ENCODE assay signal across 1 cellular context in the genomic region with DNA sequence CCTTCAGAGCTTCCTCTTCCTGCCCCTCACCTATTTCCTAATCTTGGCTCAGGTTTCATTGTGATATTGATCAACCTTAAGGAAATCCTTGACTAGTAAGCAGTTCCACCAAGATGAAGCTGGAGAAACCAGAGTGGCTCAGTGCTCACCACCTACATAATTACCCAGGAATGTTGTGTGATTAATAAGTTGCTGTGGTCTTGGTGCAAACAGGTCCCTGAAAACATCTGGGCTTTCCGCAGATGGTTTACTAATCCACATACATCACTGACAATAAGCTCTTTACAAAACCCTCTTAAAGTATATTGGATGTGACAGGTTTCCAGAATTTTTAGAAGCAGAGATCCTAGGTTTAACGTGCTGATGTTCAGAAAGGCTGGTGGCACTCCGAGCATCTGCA.
TF ChIP-seq lines count a peak whose summit lies in the region.

No MANE protein-coding gene starts in this region.

TF ChIP-seq in GM23338, 12 proteins besides CTCF, POLR2A, EP300 and RAD21 (continued from another document):
- TF ChIP-seq, protein P1, sequence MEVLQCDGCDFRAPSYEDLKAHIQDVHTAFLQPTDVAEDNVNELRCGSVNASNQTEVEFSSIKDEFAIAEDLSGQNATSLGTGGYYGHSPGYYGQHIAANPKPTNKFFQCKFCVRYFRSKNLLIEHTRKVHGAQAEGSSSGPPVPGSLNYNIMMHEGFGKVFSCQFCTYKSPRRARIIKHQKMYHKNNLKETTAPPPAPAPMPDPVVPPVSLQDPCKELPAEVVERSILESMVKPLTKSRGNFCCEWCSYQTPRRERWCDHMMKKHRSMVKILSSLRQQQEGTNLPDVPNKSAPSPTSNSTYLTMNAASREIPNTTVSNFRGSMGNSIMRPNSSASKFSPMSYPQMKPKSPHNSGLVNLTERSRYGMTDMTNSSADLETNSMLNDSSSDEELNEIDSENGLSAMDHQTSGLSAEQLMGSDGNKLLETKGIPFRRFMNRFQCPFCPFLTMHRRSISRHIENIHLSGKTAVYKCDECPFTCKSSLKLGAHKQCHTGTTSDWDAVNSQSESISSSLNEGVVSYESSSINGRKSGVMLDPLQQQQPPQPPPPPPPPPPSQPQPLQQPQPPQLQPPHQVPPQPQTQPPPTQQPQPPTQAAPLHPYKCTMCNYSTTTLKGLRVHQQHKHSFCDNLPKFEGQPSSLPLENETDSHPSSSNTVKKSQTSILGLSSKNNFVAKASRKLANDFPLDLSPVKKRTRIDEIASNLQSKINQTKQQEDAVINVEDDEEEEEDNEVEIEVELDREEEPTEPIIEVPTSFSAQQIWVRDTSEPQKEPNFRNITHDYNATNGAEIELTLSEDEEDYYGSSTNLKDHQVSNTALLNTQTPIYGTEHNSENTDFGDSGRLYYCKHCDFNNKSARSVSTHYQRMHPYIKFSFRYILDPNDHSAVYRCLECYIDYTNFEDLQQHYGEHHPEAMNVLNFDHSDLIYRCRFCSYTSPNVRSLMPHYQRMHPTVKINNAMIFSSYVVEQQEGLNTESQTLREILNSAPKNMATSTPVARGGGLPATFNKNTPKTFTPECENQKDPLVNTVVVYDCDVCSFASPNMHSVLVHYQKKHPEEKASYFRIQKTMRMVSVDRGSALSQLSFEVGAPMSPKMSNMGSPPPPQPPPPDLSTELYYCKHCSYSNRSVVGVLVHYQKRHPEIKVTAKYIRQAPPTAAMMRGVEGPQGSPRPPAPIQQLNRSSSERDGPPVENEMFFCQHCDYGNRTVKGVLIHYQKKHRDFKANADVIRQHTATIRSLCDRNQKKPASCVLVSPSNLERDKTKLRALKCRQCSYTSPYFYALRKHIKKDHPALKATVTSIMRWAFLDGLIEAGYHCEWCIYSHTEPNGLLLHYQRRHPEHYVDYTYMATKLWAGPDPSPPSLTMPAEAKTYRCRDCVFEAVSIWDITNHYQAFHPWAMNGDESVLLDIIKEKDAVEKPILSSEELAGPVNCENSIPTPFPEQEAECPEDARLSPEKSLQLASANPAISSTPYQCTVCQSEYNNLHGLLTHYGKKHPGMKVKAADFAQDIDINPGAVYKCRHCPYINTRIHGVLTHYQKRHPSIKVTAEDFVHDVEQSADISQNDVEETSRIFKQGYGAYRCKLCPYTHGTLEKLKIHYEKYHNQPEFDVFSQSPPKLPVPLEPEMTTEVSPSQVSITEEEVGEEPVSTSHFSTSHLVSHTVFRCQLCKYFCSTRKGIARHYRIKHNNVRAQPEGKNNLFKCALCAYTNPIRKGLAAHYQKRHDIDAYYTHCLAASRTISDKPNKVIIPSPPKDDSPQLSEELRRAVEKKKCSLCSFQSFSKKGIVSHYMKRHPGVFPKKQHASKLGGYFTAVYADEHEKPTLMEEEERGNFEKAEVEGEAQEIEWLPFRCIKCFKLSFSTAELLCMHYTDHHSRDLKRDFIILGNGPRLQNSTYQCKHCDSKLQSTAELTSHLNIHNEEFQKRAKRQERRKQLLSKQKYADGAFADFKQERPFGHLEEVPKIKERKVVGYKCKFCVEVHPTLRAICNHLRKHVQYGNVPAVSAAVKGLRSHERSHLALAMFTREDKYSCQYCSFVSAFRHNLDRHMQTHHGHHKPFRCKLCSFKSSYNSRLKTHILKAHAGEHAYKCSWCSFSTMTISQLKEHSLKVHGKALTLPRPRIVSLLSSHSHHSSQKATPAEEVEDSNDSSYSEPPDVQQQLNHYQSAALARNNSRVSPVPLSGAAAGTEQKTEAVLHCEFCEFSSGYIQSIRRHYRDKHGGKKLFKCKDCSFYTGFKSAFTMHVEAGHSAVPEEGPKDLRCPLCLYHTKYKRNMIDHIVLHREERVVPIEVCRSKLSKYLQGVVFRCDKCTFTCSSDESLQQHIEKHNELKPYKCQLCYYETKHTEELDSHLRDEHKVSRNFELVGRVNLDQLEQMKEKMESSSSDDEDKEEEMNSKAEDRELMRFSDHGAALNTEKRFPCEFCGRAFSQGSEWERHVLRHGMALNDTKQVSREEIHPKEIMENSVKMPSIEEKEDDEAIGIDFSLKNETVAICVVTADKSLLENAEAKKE (CRISPR knock-in tag; IDR thresholded peaks at IDR 0.05): no peak
- TF ChIP-seq ZNF331 (CRISPR knock-in tag; IDR thresholded peaks at IDR 0.05; ENCODE audit: low read depth) (no peak), EZH2 (IDR thresholded peaks at IDR 0.05; ENCODE audit: low read depth, unreplicated experiment) (no peak), ZNF114 (CRISPR knock-in tag; IDR thresholded peaks at IDR 0.05) (no peak), STAT1 (IDR thresholded peaks at IDR 0.05; ENCODE audit: unreplicated experiment) (no peak), JUNB (IDR thresholded peaks at IDR 0.05; ENCODE audit: unreplicated experiment) (no peak), NANOG (IDR thresholded peaks at IDR 0.05; ENCODE audit: borderline replicate concordance) (no peak), CREB1 (CRISPR knock-in tag; IDR thresholded peaks at IDR 0.05; ENCODE audit: low read depth) (no peak), POLR2AphosphoS5 (IDR thresholded peaks at IDR 0.05; ENCODE audit: low read depth) (no peak)
